ENCODE assay signal across 8 cellular contexts in the genomic region with DNA sequence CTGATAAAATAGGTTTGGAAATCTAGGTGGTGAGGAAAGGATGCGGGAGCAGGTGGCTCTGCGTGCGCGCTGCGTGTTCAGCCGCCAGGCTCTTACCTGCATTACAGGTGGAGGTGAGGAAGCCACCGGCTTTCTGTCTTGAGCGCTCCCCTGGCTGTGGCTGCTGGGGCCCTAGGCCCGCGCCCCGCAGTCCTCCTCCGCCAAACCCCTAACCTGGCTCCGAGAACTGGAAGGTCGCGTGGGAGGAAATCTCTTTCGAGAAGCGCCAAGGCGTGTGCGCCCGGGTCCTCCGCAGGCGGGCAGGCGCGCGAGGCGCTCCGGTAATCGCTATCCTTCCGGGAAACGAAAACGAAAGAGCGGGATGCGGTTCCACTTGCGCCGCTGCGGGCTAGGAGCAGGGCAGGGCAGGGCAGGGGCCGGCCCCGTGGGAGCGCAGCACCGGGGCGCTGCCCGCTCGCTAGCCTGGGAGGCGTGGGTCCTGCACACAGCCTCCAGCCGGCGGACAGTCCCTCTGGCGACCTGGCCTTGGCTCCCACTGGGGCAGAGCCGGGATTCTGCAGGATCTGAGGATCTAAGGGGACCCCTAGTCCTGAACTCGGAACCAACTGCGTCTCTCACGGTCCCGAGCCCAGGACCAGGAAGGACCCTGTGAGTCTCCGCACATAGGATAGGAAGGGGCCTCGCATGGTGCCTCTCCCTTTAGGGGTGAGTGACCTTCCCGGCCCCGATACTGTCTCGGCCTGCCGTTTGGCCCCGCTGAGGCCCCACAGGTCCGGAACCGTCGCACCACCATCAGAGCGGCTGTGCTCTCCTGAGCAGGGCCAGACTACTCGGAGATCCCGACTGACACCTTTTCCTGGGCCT. TPM values are rescaled to one million over a fixed set of nuclear protein-coding genes. Genes with fewer than 3 reads are reported as not detected.
DNase-seq lines count a peak whose midpoint lies in the region; ATAC-seq and TF ChIP-seq lines count a peak whose summit lies in the region.

A gene (minus strand): TSS at position 230 of the 864 bp plus-strand sequence. CDS start 128 bp downstream, at position 102.

- no peaks in the 10 kb centered on the region for H3K36me3 ChIP-seq in ascending aorta
- no peaks in the 10 kb centered on the region for H3K36me3 ChIP-seq in iPS-18a (ENCODE audit: control insufficient read depth, low read depth, low read length)
- H3K36me3 ChIP-seq in spleen: peaks cover 0 to 6% (median 0%) of the 10 kb centered on the region in 6 donors

- H3K4me3 ChIP-seq in GM12875 (ENCODE audit: low read depth, low read length): peak within 1 kb of the TSS; percentile 53
- peak within 1 kb of the TSS; percentile 66 to 78 for H3K4me3 ChIP-seq in ascending aorta
- peak within 1 kb of the TSS; percentile 70 for H3K4me3 ChIP-seq in iPS-18a (ENCODE audit: low read length)
- peak within 1 kb of the TSS; percentile 55 to 87 (median 66) for H3K4me3 ChIP-seq in spleen

- peak; percentile 46 for DNase-seq in RPMI8226
- DNase-seq in ascending aorta (ENCODE audit: low spot score in 2 of 2): no peak
- DNase-seq in spleen: peak; percentile 84
- DNase-seq in medulla oblongata (ENCODE audit: extremely low spot score): no peak
- no peak for DNase-seq in NCI-H226

- peak within 1 kb of the TSS; percentile 46 for H3K9ac ChIP-seq in iPS-18a (ENCODE audit: low read length)

- peaks cover under 1 to 27% of the 10 kb centered on the region in 2 donors for H3K4me1 ChIP-seq in ascending aorta
- peaks cover 6% of the 10 kb centered on the region for H3K4me1 ChIP-seq in iPS-18a (ENCODE audit: control insufficient read depth, low read depth, low read length)
- H3K4me1 ChIP-seq in spleen: peaks cover 4 to 30% (median 25%) of the 10 kb centered on the region in 6 donors

- H3K27me3 ChIP-seq in ascending aorta: no peaks in the 10 kb centered on the region
- H3K27me3 ChIP-seq in iPS-18a (ENCODE audit: control insufficient read depth, insufficient read depth, low read length): peaks cover 47% of the 10 kb centered on the region
- peaks cover 0 to 33% (median 6%) of the 10 kb centered on the region in 7 donors for H3K27me3 ChIP-seq in spleen (replicated peaks in 1 of 7)

- no peaks in the 10 kb centered on the region for H3K9me3 ChIP-seq in ascending aorta
- no peaks in the 10 kb centered on the region for H3K9me3 ChIP-seq in iPS-18a (ENCODE audit: control insufficient read depth, low read depth, low read length)
- H3K9me3 ChIP-seq in spleen: no peaks in the 10 kb centered on the region

- TF ChIP-seq CTCF in GM12875 (IDR thresholded peaks at IDR 0.05; ENCODE audit: borderline replicate concordance, insufficient read depth, low read depth, low read length) (no peak), ascending aorta (IDR thresholded peaks at IDR 0.05) (no peak), spleen (IDR thresholded peaks at IDR 0.05 in 8 of 11, conservative IDR thresholded peaks at IDR 0.05 in 3 of 11) (peak in 1 of 11 experiments; percentile 22)

- no peak for TF ChIP-seq POLR2A in spleen (IDR thresholded peaks at IDR 0.05)

- intact Hi-C loops in ascending aorta (cut with DNase I): loop anchor here (2.0 to 5.0 kb wide), 2 partner anchors 35 to 55 kb away; a partner anchor contains a TSS
- intact Hi-C loops in spleen (cut with DNase I; ENCODE audit: low total_unique reads): no loop called here

- ATAC-seq in GM19452 (IDR thresholded peaks at IDR 0.05; ENCODE audit: unreplicated experiment): no peak

- peak within 1 kb of the TSS; percentile 61 to 75 for H3K27ac ChIP-seq in ascending aorta
- H3K27ac ChIP-seq in iPS-18a (ENCODE audit: low read length): no peak within 1 kb of the TSS
- H3K27ac ChIP-seq in spleen: peak within 1 kb of the TSS; percentile 35 to 83 (median 66)

- WGBS in spleen, 5 donors: 2 to 14% (median 5%) methylated on average over 25 to 65 of the region's 65 CpGs

RNA-seq across cellular contexts. Expression of the gene that starts here (rescaled TPM):
- not detected for total RNA-seq in ascending aorta
- total RNA-seq in spleen: 1 to 10 TPM in 6 of 7 donors, under 1 TPM in 1; 0.51 to 3.2 (median 1.9) TPM
- 1 to 10 TPM; 1.6 to 4.5 (median 2.1) TPM for polyA plus RNA-seq in spleen

Comparison
In these comparisons a context has a peak if more than half of its experiments do, and no peak if none do; other contexts are left out.
1. DNase-seq: peak in RPMI8226 (single experiment) and spleen (single experiment); none in ascending aorta (0 of 2), medulla oblongata (single experiment) and NCI-H226 (single experiment).
2. Peak in every context shown above with its lines, with median percentiles within 50 percentile points of each other: H3K4me3 ChIP-seq.